Comparison of ENCODE assay signal across 8 cellular contexts in genomic region chr7:129210256-129210988, GRCh38. TPM values are rescaled to one million over a fixed set of nuclear protein-coding genes. Genes with fewer than 3 reads are reported as not detected.
DNase-seq lines count a peak whose midpoint lies in the region; ATAC-seq and TF ChIP-seq lines count a peak whose summit lies in the region.

No MANE protein-coding gene starts in this region.

- no peaks in the 10 kb centered on the region for H3K27me3 ChIP-seq in GM23338 (ENCODE audit: insufficient read depth)

- H3K9me3 Mint-ChIP-seq in GM23338: peaks cover 15% of the 10 kb centered on the region; the same call in 2 of the 3 replicates
- H3K9me3 Mint-ChIP-seq in activated CD8-positive, alpha-beta T cell treated with anti-CD3 and anti-CD28 coated beads, Interleukin-2, amount 10 ng/mL, durations not matched to agents 7 days and 5 days (ENCODE audit: insufficient read depth): no peaks in the 10 kb centered on the region
- no peaks in the 10 kb centered on the region for H3K9me3 Mint-ChIP-seq in effector memory CD8-positive, alpha-beta T cell

- H4K20me1 ChIP-seq in GM23338 (replicated peaks; ENCODE audit: insufficient read depth): no peaks in the 10 kb centered on the region

- 0 out of 2 replicates have a peak overlapping the region, but pooled peaks have one; percentile 48 for H3K27ac Mint-ChIP-seq in GM23338
- no peak overlapping the region for H3K27ac Mint-ChIP-seq in activated CD8-positive, alpha-beta T cell treated with anti-CD3 and anti-CD28 coated beads, Interleukin-2, amount 10 ng/mL, durations not matched to agents 7 days and 5 days
- no peak overlapping the region for H3K27ac Mint-ChIP-seq in effector memory CD8-positive, alpha-beta T cell

- H3K4me3 ChIP-seq in GM23338: no peak overlapping the region

- H3K4me2 ChIP-seq in GM23338: no peak overlapping the region

- H3K4me3 Mint-ChIP-seq in GM23338: no peak overlapping the region
- no peak overlapping the region for H3K4me3 Mint-ChIP-seq in activated CD8-positive, alpha-beta T cell treated with anti-CD3 and anti-CD28 coated beads, Interleukin-2, amount 10 ng/mL, durations not matched to agents 7 days and 5 days
- no peak overlapping the region for H3K4me3 Mint-ChIP-seq in effector memory CD8-positive, alpha-beta T cell

- H3K36me3 Mint-ChIP-seq in GM23338 (ENCODE audit: low read depth): peaks cover 74% of the 10 kb centered on the region
- no peaks in the 10 kb centered on the region for H3K36me3 Mint-ChIP-seq in activated CD8-positive, alpha-beta T cell treated with anti-CD3 and anti-CD28 coated beads, Interleukin-2, amount 10 ng/mL, durations not matched to agents 7 days and 5 days (ENCODE audit: low read depth)
- no peaks in the 10 kb centered on the region for H3K36me3 Mint-ChIP-seq in effector memory CD8-positive, alpha-beta T cell (ENCODE audit: insufficient read depth)

- no peaks in the 10 kb centered on the region for H3K36me3 ChIP-seq in GM23338 (ENCODE audit: insufficient read depth)

- DNase-seq in COLO829 (ENCODE audit: low spot score): peak; percentile 89
- peak; percentile 84 for DNase-seq in GM23338 (ENCODE audit: low spot score)
- peak; percentile 84 for DNase-seq in NCI-H2196 (lab: John Stamatoyannopoulos, UW; ENCODE audit: unreplicated experiment)
- peak; percentile 78 for DNase-seq in activated CD8-positive, alpha-beta T cell treated with anti-CD3 and anti-CD28 coated beads, Interleukin-2, amount 10 ng/mL, durations not matched to agents 7 days and 5 days
- DNase-seq in effector memory CD8-positive, alpha-beta T cell: peak; percentile 50 to 54 (median 54)
- peak; percentile 51 for DNase-seq in midbrain (lab: John Stamatoyannopoulos, UW)
- peak; percentile 15 to 33 for DNase-seq in stimulated activated CD8-positive, alpha-beta memory T cell treated with anti-CD3 and anti-CD28 coated beads, Interleukin-4, amount 100 ng/mL, for 4 hours (ENCODE audit: low read depth in 2 of 2, low spot score in 1 of 2)

- peaks cover 10% of the 10 kb centered on the region for H3K27me3 Mint-ChIP-seq in GM23338 (ENCODE audit: insufficient read depth, low read depth, poor library complexity)
- peaks cover 5% of the 10 kb centered on the region for H3K27me3 Mint-ChIP-seq in activated CD8-positive, alpha-beta T cell treated with anti-CD3 and anti-CD28 coated beads, Interleukin-2, amount 10 ng/mL, durations not matched to agents 7 days and 5 days (ENCODE audit: low read depth)
- H3K27me3 Mint-ChIP-seq in effector memory CD8-positive, alpha-beta T cell: peaks cover 12 to 41% of the 10 kb centered on the region in 2 donors

- POLR2A ChIA-PET in activated CD8-positive, alpha-beta T cell treated with anti-CD3 and anti-CD28 coated beads, Interleukin-2, amount 10 ng/mL, durations not matched to agents 7 days and 5 days (lab: Charles Lee): interaction anchor here (1.6 kb wide), 1 partner anchor 47 kb away, joined by 3 read pairs; no protein-coding TSS in a partner anchor

- peak; percentile 88 to 99 for TF ChIP-seq CTCF in GM23338 (conservative IDR thresholded peaks at IDR 0.05; ENCODE audit: low read depth in 2 of 2)

- ATAC-seq in GM23338 (peak; percentile 94), HG03439 (IDR thresholded peaks at IDR 0.05; ENCODE audit: unreplicated experiment) (no peak)
- peak; percentile 88 for ATAC-seq in activated CD8-positive, alpha-beta T cell treated with anti-CD3 and anti-CD28 coated beads, Interleukin-2, amount 10 ng/mL, durations not matched to agents 7 days and 5 days
- peak; percentile 62 for ATAC-seq in effector memory CD8-positive, alpha-beta T cell (replicated peaks)

- no peaks in the 10 kb centered on the region for H3K9me2 ChIP-seq in GM23338 (ENCODE audit: insufficient read depth)

- no peaks in the 10 kb centered on the region for H3K79me2 ChIP-seq in GM23338 (replicated peaks; ENCODE audit: insufficient read depth)

- no peak overlapping the region for H2AFZ ChIP-seq in GM23338

- no peaks in the 10 kb centered on the region for H3K4me1 ChIP-seq in GM23338 (ENCODE audit: insufficient read depth)

- CTCF ChIA-PET in activated CD8-positive, alpha-beta T cell treated with anti-CD3 and anti-CD28 coated beads, Interleukin-2, amount 10 ng/mL, durations not matched to agents 7 days and 5 days (lab: Charles Lee): interaction anchor here (0.7 to 8.9 kb wide), 14 partner anchors 10 to 121 kb away, joined by 3 to 81 read pairs (median 4); no protein-coding TSS in a partner anchor

- H3F3A ChIP-seq in GM23338 (replicated peaks; ENCODE audit: low read depth): peaks cover 6% of the 10 kb centered on the region; the same call in 1 of the 2 replicates

- no peak overlapping the region for H3K27ac ChIP-seq in GM23338 (ENCODE audit: low read depth)

- H3K4me1 Mint-ChIP-seq in GM23338: peaks cover 3% of the 10 kb centered on the region; the same call in 1 of the 3 replicates
- H3K4me1 Mint-ChIP-seq in activated CD8-positive, alpha-beta T cell treated with anti-CD3 and anti-CD28 coated beads, Interleukin-2, amount 10 ng/mL, durations not matched to agents 7 days and 5 days (ENCODE audit: low read depth): no peaks in the 10 kb centered on the region
- peaks cover 5 to 9% of the 10 kb centered on the region in 2 donors for H3K4me1 Mint-ChIP-seq in effector memory CD8-positive, alpha-beta T cell (ENCODE audit: low read depth in 2 of 2)

TF ChIP-seq in GM23338, 12 proteins besides CTCF, POLR2A, EP300 and RAD21:
- TF ChIP-seq ZNF462 (CRISPR knock-in tag; IDR thresholded peaks at IDR 0.05) (no peak), ZNF114 (CRISPR knock-in tag; IDR thresholded peaks at IDR 0.05) (no peak), ZNF331 (CRISPR knock-in tag; IDR thresholded peaks at IDR 0.05; ENCODE audit: low read depth) (no peak)

RNA-seq across cellular contexts. Expression of gene AHCYL2, which starts 14.4 kb away (rescaled TPM):
- 29.4 and 42.6 TPM in 2 replicates for total RNA-seq in GM23338 (2014; rRNA removed; shearing (Covaris generic))
- 7.8 and 9.2 TPM in 2 replicates for polyA plus RNA-seq in GM23338 (2016; fragmentation: Nextera tagmentation; extraction: Ambion mirVana)
- 1 to 10 TPM; 7.3 to 7.6 TPM for total RNA-seq in activated CD8-positive, alpha-beta T cell treated with anti-CD3 and anti-CD28 coated beads, Interleukin-2, amount 10 ng/mL, durations not matched to agents 7 days and 5 days

RNA-seq across cellular contexts. Expression of gene SMO, which starts 22.0 kb away (rescaled TPM):
- total RNA-seq in GM23338 (2014; rRNA removed; shearing (Covaris generic)): 57.7 and 61.5 TPM in 2 replicates
- polyA plus RNA-seq in GM23338 (2016; fragmentation: Nextera tagmentation; extraction: Ambion mirVana): 13.1 and 13.9 TPM in 2 replicates
- not detected for total RNA-seq in activated CD8-positive, alpha-beta T cell treated with anti-CD3 and anti-CD28 coated beads, Interleukin-2, amount 10 ng/mL, durations not matched to agents 7 days and 5 days

Comparison
In these comparisons a context has a peak if more than half of its experiments do, and no peak if none do; other contexts are left out.
1. DNase-seq: peak in every context shown above with its lines; median percentile 89 in COLO829; 84 in GM23338; 84 in NCI-H2196; 78 in activated CD8-positive, alpha-beta T cell treated with anti-CD3 and anti-CD28 coated beads, Interleukin-2, amount 10 ng/mL, durations not matched to agents 7 days and 5 days; 54 in effector memory CD8-positive, alpha-beta T cell; 51 in midbrain; 24 in stimulated activated CD8-positive, alpha-beta memory T cell treated with anti-CD3 and anti-CD28 coated beads, Interleukin-4, amount 100 ng/mL, for 4 hours.
2. RNA of gene SMO, which starts 22.0 kb away (total RNA-seq): 57.7 to 61.5 TPM in GM23338; not detected in activated CD8-positive, alpha-beta T cell treated with anti-CD3 and anti-CD28 coated beads, Interleukin-2, amount 10 ng/mL, durations not matched to agents 7 days and 5 days; every median in the first group is over 10 times any median in the second.